ENCODE assay signal across 13 cellular contexts in the genomic region with DNA sequence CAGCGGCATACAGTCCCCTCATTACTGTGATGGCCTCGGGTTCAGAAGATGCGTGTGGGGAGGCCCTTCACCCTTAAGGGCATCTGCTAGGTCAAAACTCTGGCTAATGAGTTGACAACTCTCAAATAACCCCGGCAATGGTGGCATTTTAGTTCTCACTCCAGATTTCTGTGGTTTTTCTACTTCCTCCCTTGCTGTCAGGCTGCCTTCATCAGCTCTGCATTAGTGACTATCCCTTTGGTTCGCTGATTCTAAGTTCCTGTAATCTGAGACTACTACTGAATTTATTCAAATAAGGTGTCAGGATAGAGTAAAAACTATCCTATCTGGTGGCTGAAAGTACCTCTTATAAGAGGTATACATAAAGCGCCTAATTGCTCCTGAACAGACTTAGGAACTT.
DNase-seq lines count a peak whose midpoint lies in the region; ATAC-seq and TF ChIP-seq lines count a peak whose summit lies in the region.
"Had no signal": no experiment of that assay in that cellular context is flagged by ENCODE, and none has a peak within 500 bp of the region (broad histone marks: within the 10 kb centered on the region; RNA-seq: fewer than 3 reads in every experiment).

No MANE protein-coding gene starts in this region.

- TF ChIP-seq CTCF in foreskin keratinocyte (conservative IDR thresholded peaks at IDR 0.05) (no peak), mesothelial cell of epicardium (IDR thresholded peaks at IDR 0.05; ENCODE audit: unreplicated experiment) (no peak)

- H3K4me1 ChIP-seq in foreskin keratinocyte, result no peaks in the 10 kb centered on the region

- no peaks in the 10 kb centered on the region for H3K27me3 ChIP-seq in foreskin keratinocyte

- peaks cover 17% of the 10 kb centered on the region for H3K4me1 Mint-ChIP-seq in mesothelial cell of epicardium
- H3K4me1 Mint-ChIP-seq: activated CD8-positive, alpha-beta memory T cell treated with anti-CD3 and anti-CD28 coated beads, Interleukin-2, amount 10 ng/mL, durations not matched to agents 7 days and 5 days; CD4-positive, alpha-beta memory T cell; stimulated activated effector memory CD8-positive, alpha-beta T cell treated with anti-CD3 and anti-CD28 coated beads, Interleukin-12 subunit alpha, Interleukin-12 subunit beta, amount 100 ng/mL, for 72 hours had no signal

- H3K27ac ChIP-seq in foreskin keratinocyte (no peak overlapping the region), substantia nigra (ENCODE audit: low read depth, low read length, poor library complexity, severe bottlenecking) (no peak overlapping the region)

- no peaks in the 10 kb centered on the region for H3K27me3 Mint-ChIP-seq in mesothelial cell of epicardium (ENCODE audit: low read depth)
- H3K27me3 Mint-ChIP-seq: activated CD8-positive, alpha-beta memory T cell treated with anti-CD3 and anti-CD28 coated beads, Interleukin-2, amount 10 ng/mL, durations not matched to agents 7 days and 5 days had no signal

- no peaks in the 10 kb centered on the region for H3K9me3 Mint-ChIP-seq in mesothelial cell of epicardium
- H3K9me3 Mint-ChIP-seq: CD4-positive, alpha-beta memory T cell; stimulated activated effector memory CD8-positive, alpha-beta T cell treated with anti-CD3 and anti-CD28 coated beads, Interleukin-12 subunit alpha, Interleukin-12 subunit beta, amount 100 ng/mL, for 72 hours had no signal

- H3K27ac Mint-ChIP-seq in mesothelial cell of epicardium, result no peak overlapping the region
- H3K27ac Mint-ChIP-seq: activated CD8-positive, alpha-beta memory T cell treated with anti-CD3 and anti-CD28 coated beads, Interleukin-2, amount 10 ng/mL, durations not matched to agents 7 days and 5 days; CD4-positive, alpha-beta memory T cell; stimulated activated effector memory CD8-positive, alpha-beta T cell treated with anti-CD3 and anti-CD28 coated beads, Interleukin-12 subunit alpha, Interleukin-12 subunit beta, amount 100 ng/mL, for 72 hours had no signal

- peak; percentile 70 to 77 for DNase-seq in Kasumi-1 (lab: John Stamatoyannopoulos, UW)
- DNase-seq in foreskin keratinocyte, result peak; percentile 3 to 13
- DNase-seq in substantia nigra (lab: John Stamatoyannopoulos, UW), result no peak
- no peak for DNase-seq in NCI-H1105 treated with DMSO at 0.1 percent for 48 hours (lab: John Stamatoyannopoulos, UW)
- DNase-seq in mesothelial cell of epicardium (ENCODE audit: low spot score in 2 of 2, unreplicated experiment in 2 of 2), result no peak
- no peak for DNase-seq in NCI-H526 (lab: John Stamatoyannopoulos, UW)
- DNase-seq: activated CD8-positive, alpha-beta memory T cell treated with anti-CD3 and anti-CD28 coated beads, Interleukin-2, amount 10 ng/mL, durations not matched to agents 7 days and 5 days; CD4-positive, alpha-beta memory T cell; NCI-H2029 treated with DMSO at 0.1 percent for 48 hours; nucleus accumbens had no signal

- no peaks in the 10 kb centered on the region for H3K36me3 Mint-ChIP-seq in mesothelial cell of epicardium
- H3K36me3 Mint-ChIP-seq: activated CD8-positive, alpha-beta memory T cell treated with anti-CD3 and anti-CD28 coated beads, Interleukin-2, amount 10 ng/mL, durations not matched to agents 7 days and 5 days; CD4-positive, alpha-beta memory T cell; stimulated activated effector memory CD8-positive, alpha-beta T cell treated with anti-CD3 and anti-CD28 coated beads, Interleukin-12 subunit alpha, Interleukin-12 subunit beta, amount 100 ng/mL, for 72 hours had no signal

- no peak overlapping the region for H3K4me3 Mint-ChIP-seq in mesothelial cell of epicardium
- H3K4me3 Mint-ChIP-seq: activated CD8-positive, alpha-beta memory T cell treated with anti-CD3 and anti-CD28 coated beads, Interleukin-2, amount 10 ng/mL, durations not matched to agents 7 days and 5 days; CD4-positive, alpha-beta memory T cell; stimulated activated effector memory CD8-positive, alpha-beta T cell treated with anti-CD3 and anti-CD28 coated beads, Interleukin-12 subunit alpha, Interleukin-12 subunit beta, amount 100 ng/mL, for 72 hours had no signal

- peak; percentile 88 for ATAC-seq in GM18508 (IDR thresholded peaks at IDR 0.05; ENCODE audit: insufficient read depth, unreplicated experiment)
- peak; percentile 67 for ATAC-seq in GM21619 (IDR thresholded peaks at IDR 0.05; ENCODE audit: unreplicated experiment)
- peak; percentile 50 for ATAC-seq in foreskin keratinocyte
- ATAC-seq: activated CD8-positive, alpha-beta memory T cell treated with anti-CD3 and anti-CD28 coated beads, Interleukin-2, amount 10 ng/mL, durations not matched to agents 7 days and 5 days; stimulated activated effector memory CD8-positive, alpha-beta T cell treated with anti-CD3 and anti-CD28 coated beads, Interleukin-12 subunit alpha, Interleukin-12 subunit beta, amount 100 ng/mL, for 72 hours had no signal

Comparison
In these comparisons a context has a peak if more than half of its experiments do, and no peak if none do; other contexts are left out.
1. DNase-seq: peak in Kasumi-1 (2 of 2) and foreskin keratinocyte (2 of 2); none in substantia nigra (0 of 49), NCI-H1105 treated with DMSO at 0.1 percent for 48 hours (single experiment), mesothelial cell of epicardium (0 of 2) and NCI-H526 (0 of 2).
2. Peak in every context shown above with its lines, with median percentiles within 50 percentile points of each other: ATAC-seq.